Comparison of ENCODE assay signal across 9 cellular contexts in the genomic region with DNA sequence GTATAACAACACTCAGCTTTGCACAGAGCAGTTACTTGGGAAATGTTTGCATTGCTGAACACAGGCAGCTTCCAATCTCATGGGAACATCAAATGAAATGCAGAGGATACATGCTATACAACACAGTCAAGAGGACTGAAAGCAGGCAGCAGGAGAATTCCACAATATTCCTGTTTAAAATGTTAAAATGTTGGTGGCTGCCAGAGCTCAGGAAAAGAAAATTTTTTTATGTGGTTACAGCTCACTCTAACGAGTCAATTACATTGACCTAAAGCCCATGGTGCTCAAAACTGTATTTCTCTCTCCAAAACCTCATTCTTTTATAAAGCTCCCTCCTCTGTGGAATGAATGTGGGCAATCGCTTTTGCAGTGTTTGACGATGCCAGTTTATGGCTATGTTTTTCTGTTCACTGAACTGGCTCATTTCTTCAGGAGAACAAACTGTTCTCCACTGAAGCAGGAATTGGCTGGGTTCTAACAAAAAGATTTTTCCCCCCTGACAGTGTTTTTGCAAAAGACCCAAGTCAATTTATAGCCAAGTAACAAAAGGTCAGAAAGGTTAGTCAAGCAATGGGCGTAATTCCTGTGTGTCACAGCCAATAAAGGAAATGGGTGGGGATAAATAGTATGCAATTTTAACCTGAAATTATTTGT.
DNase-seq lines count a peak whose midpoint lies in the region; ATAC-seq, FAIRE-seq and TF ChIP-seq lines count a peak whose summit lies in the region.
"Had no signal": no experiment of that assay in that cellular context is flagged by ENCODE, and none has a peak within 500 bp of the region (broad histone marks: within the 10 kb centered on the region; RNA-seq: fewer than 3 reads in every experiment).

No MANE protein-coding gene starts in this region.

- H3K4me3 ChIP-seq in DOHH2 (ENCODE audit: low read length) (peak overlapping the region; percentile 44), breast epithelium (peak overlapping the region in 1 of 3 donors; percentile 24), keratinocyte (ENCODE audit: control insufficient read depth in 2 of 3, extremely low read depth in 1 of 3, insufficient read depth in 2 of 3, low read depth in 1 of 3, low read length in 3 of 3) (no peak overlapping the region), rectal smooth muscle tissue (ENCODE audit: low read length) (no peak overlapping the region)

- dilution Hi-C loops in keratinocyte (cut with MboI; ENCODE audit: extremely low pct_ligation_motif_present, low sequenced_read_pairs): no loop called here

- H3K9ac ChIP-seq in keratinocyte (ENCODE audit: control insufficient read depth, extremely low read depth, insufficient read depth, low read length) (no peak overlapping the region), rectal smooth muscle tissue (ENCODE audit: low read length) (no peak overlapping the region)

- no peaks in the 10 kb centered on the region for H3K9me1 ChIP-seq in keratinocyte (ENCODE audit: control insufficient read depth, extremely low read depth, insufficient read depth, low read length)

- H3K27ac ChIP-seq in DOHH2 (ENCODE audit: low read depth, low read length) (peak overlapping the region; percentile 20), breast epithelium (peak overlapping the region; percentile 82 to 85), keratinocyte (ENCODE audit: control insufficient read depth, insufficient read depth, low read length) (no peak overlapping the region), rectal smooth muscle tissue (ENCODE audit: low read depth, low read length) (peak overlapping the region; percentile 90)

- H3K9me3 ChIP-seq in DOHH2 (ENCODE audit: control insufficient read depth, insufficient read depth, low read length): no peaks in the 10 kb centered on the region
- no peaks in the 10 kb centered on the region for H3K9me3 ChIP-seq in breast epithelium
- no peaks in the 10 kb centered on the region for H3K9me3 ChIP-seq in keratinocyte (ENCODE audit: control insufficient read depth, low read depth, low read length)

- H3K4me1 ChIP-seq in DOHH2 (ENCODE audit: control insufficient read depth, low read length) (peaks cover 39% of the 10 kb centered on the region), breast epithelium (peaks cover 12 to 33% of the 10 kb centered on the region in 2 donors), keratinocyte (ENCODE audit: control insufficient read depth, extremely low read depth, insufficient read depth, low read length) (peaks cover 16% of the 10 kb centered on the region), rectal smooth muscle tissue (ENCODE audit: control insufficient read depth, insufficient read depth, low read length) (peaks cover 43% of the 10 kb centered on the region)

- no peak for TF ChIP-seq CTCF in DOHH2 (IDR thresholded peaks at IDR 0.05; ENCODE audit: low read depth, low read length, poor library complexity, severe bottlenecking)
- TF ChIP-seq CTCF in breast epithelium (IDR thresholded peaks at IDR 0.05): no peak
- TF ChIP-seq CTCF in keratinocyte (optimal IDR thresholded peaks at IDR 0.05 in 1 of 3, IDR thresholded peaks at IDR 0.05 in 1 of 3, conservative IDR thresholded peaks at IDR 0.05 in 1 of 3; ENCODE audit: extremely low read depth in 1 of 3, insufficient read depth in 2 of 3, low read length in 3 of 3): no peak

- DNase-seq in breast epithelium (ENCODE audit: low spot score in 2 of 2): no peak
- DNase-seq in keratinocyte (ENCODE audit: low read depth, low spot score): no peak
- DNase-seq in stimulated activated CD4-positive, alpha-beta T cell treated with anti-CD3 and anti-CD28 coated beads, Interleukin-4, amount 100 ng/mL, for 1 hour: no peak
- DNase-seq in NCI-H2227 (lab: John Stamatoyannopoulos, UW; ENCODE audit: unreplicated experiment): no peak
- no peak for DNase-seq in stimulated activated CD4-positive, alpha-beta T cell treated with anti-CD3 and anti-CD28 coated beads, Interleukin-1b, Interleukin-23, amount 100 ng/mL, for 48 hours

- no peaks in the 10 kb centered on the region for H3K9me2 ChIP-seq in DOHH2 (replicated peaks; ENCODE audit: control insufficient read depth, low read length)

- H3K27me3 ChIP-seq in DOHH2 (ENCODE audit: control insufficient read depth, low read length) (no peaks in the 10 kb centered on the region), breast epithelium (no peaks in the 10 kb centered on the region), keratinocyte (ENCODE audit: control insufficient read depth, extremely low read depth, insufficient read depth, low read length) (no peaks in the 10 kb centered on the region), rectal smooth muscle tissue (ENCODE audit: control insufficient read depth, insufficient read depth, low read length) (no peaks in the 10 kb centered on the region)

- no peak for FAIRE-seq in keratinocyte (lab: Jason Lieb, UNC)
- FAIRE-seq: endometrium had no signal

- H2AFZ ChIP-seq in keratinocyte (ENCODE audit: control insufficient read depth, low read length): no peak overlapping the region

- ATAC-seq in HG03095 (IDR thresholded peaks at IDR 0.05; ENCODE audit: unreplicated experiment): no peak

- H4K20me1 ChIP-seq in DOHH2 (ENCODE audit: control insufficient read depth, insufficient read depth, low read depth, low read length): no peaks in the 10 kb centered on the region
- H4K20me1 ChIP-seq in keratinocyte (ENCODE audit: control insufficient read depth, extremely low read depth, insufficient read depth, low read length): no peaks in the 10 kb centered on the region

- no peak for TF ChIP-seq POLR2A in breast epithelium (IDR thresholded peaks at IDR 0.05)

- no peaks in the 10 kb centered on the region for H3F3A ChIP-seq in DOHH2 (ENCODE audit: control insufficient read depth, insufficient read depth)

- intact Hi-C loops in breast epithelium (cut with DNase I; ENCODE audit: low total_unique reads): no loop called here

- H3K79me2 ChIP-seq in DOHH2 (ENCODE audit: control insufficient read depth, low read length) (no peaks in the 10 kb centered on the region), keratinocyte (ENCODE audit: control insufficient read depth, insufficient read depth, low read length) (no peaks in the 10 kb centered on the region)

- H3K36me3 ChIP-seq in DOHH2 (ENCODE audit: control insufficient read depth, low read length) (no peaks in the 10 kb centered on the region), breast epithelium (no peaks in the 10 kb centered on the region), keratinocyte (ENCODE audit: control insufficient read depth in 2 of 2, extremely low read depth in 1 of 2, insufficient read depth in 2 of 2, low read length in 2 of 2) (no peaks in the 10 kb centered on the region), rectal smooth muscle tissue (ENCODE audit: control insufficient read depth, insufficient read depth, low read length) (no peaks in the 10 kb centered on the region)

- H3K4me2 ChIP-seq in DOHH2 (ENCODE audit: low read length) (peak overlapping the region; percentile 60), keratinocyte (ENCODE audit: control insufficient read depth, extremely low read depth, insufficient read depth, low read depth, low read length) (peak overlapping the region; percentile 58)
